ENCODE assay signal across 1 cellular context in genomic region chr14:95537298-95538089, GRCh38.
TF ChIP-seq lines count a peak whose summit lies in the region.

No MANE protein-coding gene starts in this region.

TF ChIP-seq in endothelial cell of umbilical vein, 7 proteins besides CTCF, POLR2A, EP300 and RAD21:
- TF ChIP-seq POLR2AphosphoS5 (IDR thresholded peaks at IDR 0.05; ENCODE audit: insufficient read depth, low read depth, low read length): no peak
- TF ChIP-seq EZH2 (IDR thresholded peaks at IDR 0.05; ENCODE audit: borderline replicate concordance, low read depth, low read length, severe bottlenecking): no peak
- no peak for TF ChIP-seq FOS (IDR thresholded peaks at IDR 0.05; ENCODE audit: borderline replicate concordance, insufficient read depth, low read length)
- TF ChIP-seq, protein P1, sequence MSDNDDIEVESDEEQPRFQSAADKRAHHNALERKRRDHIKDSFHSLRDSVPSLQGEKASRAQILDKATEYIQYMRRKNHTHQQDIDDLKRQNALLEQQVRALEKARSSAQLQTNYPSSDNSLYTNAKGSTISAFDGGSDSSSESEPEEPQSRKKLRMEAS (IDR thresholded peaks at IDR 0.05; ENCODE audit: insufficient read depth, insufficient read length): no peak
- TF ChIP-seq MYC (IDR thresholded peaks at IDR 0.05; ENCODE audit: low read depth, low read length): no peak
- TF ChIP-seq JUN (IDR thresholded peaks at IDR 0.05; ENCODE audit: borderline replicate concordance, insufficient read depth, insufficient read length, low read depth): no peak
- no peak for TF ChIP-seq GATA2 (IDR thresholded peaks at IDR 0.05; ENCODE audit: insufficient read depth, insufficient read length, low read depth, low read length)
